Comparison of ENCODE assay signal across 8 cellular contexts in genomic region chr7:117871778-117872538, GRCh38. TPM values are rescaled to one million over a fixed set of nuclear protein-coding genes. Genes with fewer than 3 reads are reported as not detected.
A peak's percentile ranks its signal among the peaks of the same experiment; 100 is the strongest.
DNase-seq lines count a peak whose midpoint lies in the region; ATAC-seq and TF ChIP-seq lines count a peak whose summit lies in the region.

No MANE protein-coding gene starts in this region.

- intact Hi-C loops in ovary (cut with DNase I): no loop called here

- no peak overlapping the region for H3K27ac Mint-ChIP-seq in activated naive CD4-positive, alpha-beta T cell treated with anti-CD3 and anti-CD28 coated beads, Interleukin-2, amount 50 U/mL, for 72 hours

- H3K9me3 ChIP-seq in cardiac muscle cell (ENCODE audit: low read depth) (no peaks in the 10 kb centered on the region), ovary (no peaks in the 10 kb centered on the region)

- H3K4me1 ChIP-seq in cardiac muscle cell (ENCODE audit: low read depth) (peaks cover 41% of the 10 kb centered on the region), ovary (ENCODE audit: insufficient read depth) (peaks cover 3% of the 10 kb centered on the region)

- in situ Hi-C loops in SK-MEL-5 (cut with HindIII; ENCODE audit: low pct_unique_long_range_greater_than_20kb, low sequenced_read_pairs): no loop called here

- no peaks in the 10 kb centered on the region for H3K9me3 Mint-ChIP-seq in activated naive CD4-positive, alpha-beta T cell treated with anti-CD3 and anti-CD28 coated beads, Interleukin-2, amount 50 U/mL, for 72 hours

- 4 to 5% (median 5%) methylated on average over 18 of the region's 18 CpGs for WGBS in ovary, 3 donors

- no peak for TF ChIP-seq EP300 in ovary (IDR thresholded peaks at IDR 0.05)

- H3K4me3 ChIP-seq in cardiac muscle cell (peak overlapping the region; percentile 93), ovary (peak overlapping the region; percentile 66)

- peaks cover 7 to 18% of the 10 kb centered on the region in 2 donors for H3K36me3 Mint-ChIP-seq in activated naive CD4-positive, alpha-beta T cell treated with anti-CD3 and anti-CD28 coated beads, Interleukin-2, amount 50 U/mL, for 72 hours

- DNase-seq in ELF-1 (ENCODE audit: low read depth, low spot score): peak; percentile 32
- peak; percentile 55 for DNase-seq in SK-MEL-5 (ENCODE audit: low read depth, low spot score)
- peak in 1 of 2 donors; percentile 72 for DNase-seq in cardiac muscle cell (ENCODE audit: low read depth in 1 of 2, low spot score in 1 of 2)
- peak; percentile 15 to 65 (median 40) for DNase-seq in ovary
- DNase-seq in activated effector memory CD4-positive, alpha-beta T cell treated with anti-CD3 and anti-CD28 coated beads, Interleukin-2, amount 50 U/mL, for 16 hours: no peak
- no peak for DNase-seq in activated naive CD4-positive, alpha-beta T cell treated with anti-CD3 and anti-CD28 coated beads, Interleukin-2, amount 50 U/mL, for 72 hours (ENCODE audit: low spot score in 2 of 2)
- DNase-seq in DMS153 (lab: John Stamatoyannopoulos, UW): no peak

- H3K27me3 ChIP-seq in cardiac muscle cell (no peaks in the 10 kb centered on the region), ovary (no peaks in the 10 kb centered on the region)

- no peak for ATAC-seq in HG03097 (IDR thresholded peaks at IDR 0.05; ENCODE audit: low FRiP score, unreplicated experiment)
- ATAC-seq in activated naive CD4-positive, alpha-beta T cell treated with anti-CD3 and anti-CD28 coated beads, Interleukin-2, amount 50 U/mL, for 72 hours: no peak

- H3K27ac ChIP-seq in cardiac muscle cell (peak overlapping the region; percentile 33), ovary (peak overlapping the region; percentile 6 to 78)

- TF ChIP-seq POLR2A in ovary (IDR thresholded peaks at IDR 0.05): no peak

- TF ChIP-seq CTCF in cardiac muscle cell (IDR thresholded peaks at IDR 0.05; ENCODE audit: low read depth, low read length): no peak
- no peak for TF ChIP-seq CTCF in ovary (IDR thresholded peaks at IDR 0.05)

- H3K36me3 ChIP-seq in cardiac muscle cell (no peaks in the 10 kb centered on the region), ovary (no peaks in the 10 kb centered on the region)

RNA-seq across cellular contexts. Expression of gene CTTNBP2, which starts 1.3 kb away (rescaled TPM):
- total RNA-seq in SK-MEL-5 (2014; rRNA removed; shearing (Covaris generic)): 43.3 and 46.3 TPM in 2 replicates
- 31.2 and 43.6 TPM in 2 replicates for polyA plus RNA-seq in SK-MEL-5 (2015; cell fraction: cytosol; rRNA removed)
- 55.5 and 65.0 TPM in 2 replicates for polyA plus RNA-seq in SK-MEL-5 (2015; cell fraction: nucleus; rRNA removed)
- total RNA-seq in cardiac muscle cell: 21.8 and 51.2 TPM in 2 replicates
- polyA plus RNA-seq in cardiac muscle cell: 30.0 and 33.5 TPM in 2 replicates
- total RNA-seq in ovary: 10 to 100 TPM in 5 of 7 donors, 1 to 10 TPM in 2; 7.8 to 18.4 (median 10.7) TPM
- polyA plus RNA-seq in ovary: 1 to 10 TPM; 2.6 to 6.7 TPM
- total RNA-seq in activated naive CD4-positive, alpha-beta T cell treated with anti-CD3 and anti-CD28 coated beads, Interleukin-2, amount 50 U/mL, for 72 hours: not detected

Comparison
In these comparisons a context has a peak if more than half of its experiments do, and no peak if none do; other contexts are left out.
1. DNase-seq: peak in ELF-1 (single experiment), SK-MEL-5 (single experiment) and ovary (5 of 5); none in activated effector memory CD4-positive, alpha-beta T cell treated with anti-CD3 and anti-CD28 coated beads, Interleukin-2, amount 50 U/mL, for 16 hours (single experiment), activated naive CD4-positive, alpha-beta T cell treated with anti-CD3 and anti-CD28 coated beads, Interleukin-2, amount 50 U/mL, for 72 hours (0 of 2) and DMS153 (single experiment).
2. RNA of gene CTTNBP2, which starts 1.3 kb away (total RNA-seq): 21.8 to 51.2 TPM in cardiac muscle cell, 43.3 to 46.3 TPM in SK-MEL-5 and 7.8 to 18.4 TPM in ovary; not detected in activated naive CD4-positive, alpha-beta T cell treated with anti-CD3 and anti-CD28 coated beads, Interleukin-2, amount 50 U/mL, for 72 hours; every median in the first group is over 4 times any median in the second.